17 cellular contexts compared by ENCODE assay signal in genomic region chr17:71251936-71252335, GRCh38.
DNase-seq lines count a peak whose midpoint lies in the region; ATAC-seq and TF ChIP-seq lines count a peak whose summit lies in the region.
"Had no signal": no experiment of that assay in that cellular context is flagged by ENCODE, and none has a peak within 500 bp of the region (broad histone marks: within the 10 kb centered on the region; RNA-seq: fewer than 3 reads in every experiment).

No MANE protein-coding gene starts in this region.

- no peak overlapping the region for H3K4me3 ChIP-seq in fibroblast of mammary gland (ENCODE audit: control insufficient read depth, low read depth, low read length)
- no peak overlapping the region for H3K4me3 ChIP-seq in neuronal stem cell (ENCODE audit: low read length in 2 of 2)

- H3K23ac ChIP-seq in neuronal stem cell (ENCODE audit: low read depth, low read length, poor library complexity), result no peak overlapping the region

- H2BK5ac ChIP-seq in neuronal stem cell (ENCODE audit: low read length), result no peak overlapping the region

- no peak overlapping the region for H3K9ac ChIP-seq in neuronal stem cell (ENCODE audit: low read depth, low read length, poor library complexity)
- H3K9ac ChIP-seq: SK-N-SH had no signal

- H2BK15ac ChIP-seq in neuronal stem cell (ENCODE audit: low read length), result no peak overlapping the region

- H3K27me3 ChIP-seq in neuronal stem cell (ENCODE audit: control insufficient read depth in 3 of 3, insufficient read depth in 3 of 3, low read depth in 1 of 3, low read length in 3 of 3), result no peaks in the 10 kb centered on the region

- H2AFZ ChIP-seq in neuronal stem cell (ENCODE audit: low read length), result no peak overlapping the region

- no peaks in the 10 kb centered on the region for H3K79me1 ChIP-seq in neuronal stem cell (ENCODE audit: low read depth, low read length)

- no peaks in the 10 kb centered on the region for H3K36me3 ChIP-seq in neuronal stem cell (replicated peaks in 1 of 2; ENCODE audit: control insufficient read depth in 2 of 2, insufficient read depth in 2 of 2, low read length in 2 of 2)

- H2BK12ac ChIP-seq in neuronal stem cell (ENCODE audit: low read length), result no peak overlapping the region

- H3K4me1 ChIP-seq in neuronal stem cell (ENCODE audit: control insufficient read depth in 2 of 2, insufficient read depth in 1 of 2, low read depth in 1 of 2, low read length in 2 of 2), result no peaks in the 10 kb centered on the region

- no peak overlapping the region for H2AK5ac ChIP-seq in neuronal stem cell (ENCODE audit: low read depth, low read length)

- no CpG with 5 or more reads among the region's 2 CpGs for WGBS in neuronal stem cell (ENCODE audit: extremely low coverage in 2 of 2, insufficient read length in 2 of 2, insufficient replicate concordance in 1 of 2), 2 donors

- no peak for TF ChIP-seq CTCF in fibroblast of mammary gland (conservative IDR thresholded peaks at IDR 0.05; ENCODE audit: control insufficient read depth, insufficient read depth, low read depth, low read length)

- intact Hi-C loops in Right ventricle myocardium superior (cut with DNase I), result no loop called here

- no peak overlapping the region for H3K18ac ChIP-seq in neuronal stem cell (ENCODE audit: low read length)

- no peak for ATAC-seq in Right ventricle myocardium superior (ENCODE audit: poor library complexity)
- ATAC-seq: Right ventricle myocardium inferior had no signal

- DNase-seq in GM03348 (ENCODE audit: low spot score), result peak; percentile 61
- DNase-seq in RPMI7951 (ENCODE audit: low read depth), result peak; percentile 69
- DNase-seq in fibroblast of mammary gland (ENCODE audit: low read depth), result peak; percentile 49
- DNase-seq in stromal cell of bone marrow (ENCODE audit: low read depth), result peak; percentile 75
- no peak for DNase-seq in NCI-H2107 (lab: John Stamatoyannopoulos, UW)
- DNase-seq in Right ventricle myocardium superior, result no peak
- no peak for DNase-seq in neuronal stem cell (ENCODE audit: low spot score)
- DNase-seq: DMS53, H7, KBM-7, MM.1S, NCI-H1930, NCI-H2171 treated with DMSO at 0.1 percent for 48 hours, NCI-H510A, NCI-H82, SK-N-SH had no signal

- H4K8ac ChIP-seq in neuronal stem cell (ENCODE audit: low read depth, low read length), result no peak overlapping the region

- H3K4ac ChIP-seq in neuronal stem cell (ENCODE audit: low read length), result no peak overlapping the region

- no peak overlapping the region for H2BK120ac ChIP-seq in neuronal stem cell (ENCODE audit: low read depth, low read length)

- H3K9me3 ChIP-seq in neuronal stem cell (replicated peaks in 1 of 2; ENCODE audit: control insufficient read depth in 2 of 2, insufficient read depth in 1 of 2, low read depth in 1 of 2, low read length in 2 of 2), result no peaks in the 10 kb centered on the region
- H3K9me3 ChIP-seq: SK-N-SH had no signal

- no peak overlapping the region for H3K4me2 ChIP-seq in neuronal stem cell (ENCODE audit: insufficient read depth, low read length, poor library complexity, severe bottlenecking)
- H3K4me2 ChIP-seq: SK-N-SH had no signal

- H3K14ac ChIP-seq in neuronal stem cell (ENCODE audit: low read length), result no peak overlapping the region

- no peak overlapping the region for H4K91ac ChIP-seq in neuronal stem cell (ENCODE audit: low read depth, low read length, poor library complexity)

- H3K27ac ChIP-seq in neuronal stem cell (replicated peaks; ENCODE audit: low read length), result no peak overlapping the region

Comparison
In these comparisons a context has a peak if more than half of its experiments do, and no peak if none do; other contexts are left out.
1. DNase-seq: peak in GM03348 (single experiment), RPMI7951 (single experiment), fibroblast of mammary gland (single experiment) and stromal cell of bone marrow (single experiment); none in NCI-H2107 (single experiment), Right ventricle myocardium superior (single experiment) and neuronal stem cell (single experiment).